In genomic region chr21:8989261-8989882, GRCh38 we compare ENCODE assay signal across 20 cellular contexts.
DNase-seq lines count a peak whose midpoint lies in the region; ATAC-seq, FAIRE-seq and TF ChIP-seq lines count a peak whose summit lies in the region.
"Had no signal": no experiment of that assay in that cellular context is flagged by ENCODE, and none has a peak within 500 bp of the region (broad histone marks: within the 10 kb centered on the region; RNA-seq: fewer than 3 reads in every experiment).

No MANE protein-coding gene starts in this region.

- H3K27ac ChIP-seq in pancreas = no peak overlapping the region
- H3K27ac ChIP-seq: C4-2B, PC-9, tibial artery had no signal

- peaks cover 0 to 17% (median 2%) of the 10 kb centered on the region in 4 donors for H3K4me1 Mint-ChIP-seq in naive thymus-derived CD8-positive, alpha-beta T cell
- peaks cover 15% of the 10 kb centered on the region for H3K4me1 Mint-ChIP-seq in stimulated activated effector memory CD8-positive, alpha-beta T cell treated with anti-CD3 and anti-CD28 coated beads, Interleukin-12 subunit alpha, Interleukin-12 subunit beta, amount 100 ng/mL, for 72 hours
- H3K4me1 Mint-ChIP-seq in stimulated activated naive B cell treated with anti-CD40 and anti-IgM and Interleukin-4, amounts not matched to agents 10 μg/mL and 1 μg/mL and 100 μg/mL, for 72 hours = no peaks in the 10 kb centered on the region
- H3K4me1 Mint-ChIP-seq: central memory CD8-positive, alpha-beta T cell; natural killer cell had no signal

- no peak for FAIRE-seq in pancreas (lab: Jason Lieb, UNC)
- FAIRE-seq: endometrium, GM12878 had no signal

- H3K27me3 Mint-ChIP-seq in naive thymus-derived CD8-positive, alpha-beta T cell = peaks cover 29 to 58% (median 44%) of the 10 kb centered on the region in 5 donors
- peaks cover 22 to 33% of the 10 kb centered on the region in 2 donors for H3K27me3 Mint-ChIP-seq in stimulated activated naive B cell treated with anti-CD40 and anti-IgM and Interleukin-4, amounts not matched to agents 10 μg/mL and 1 μg/mL and 100 μg/mL, for 72 hours

- POLR2A ChIA-PET in naive thymus-derived CD8-positive, alpha-beta T cell (lab: Charles Lee) = no interaction called here

- H3K36me3 Mint-ChIP-seq in naive thymus-derived CD8-positive, alpha-beta T cell = peaks cover 0 to 49% (median 13%) of the 10 kb centered on the region in 3 donors
- no peaks in the 10 kb centered on the region for H3K36me3 Mint-ChIP-seq in stimulated activated effector memory CD8-positive, alpha-beta T cell treated with anti-CD3 and anti-CD28 coated beads, Interleukin-12 subunit alpha, Interleukin-12 subunit beta, amount 100 ng/mL, for 72 hours
- no peaks in the 10 kb centered on the region for H3K36me3 Mint-ChIP-seq in stimulated activated naive B cell treated with anti-CD40 and anti-IgM and Interleukin-4, amounts not matched to agents 10 μg/mL and 1 μg/mL and 100 μg/mL, for 72 hours

- TF ChIP-seq CTCF in GM13977 (IDR thresholded peaks at IDR 0.05; ENCODE audit: extremely low read depth, insufficient read depth, missing control alignments) (no peak), fibroblast of villous mesenchyme (IDR thresholded peaks at IDR 0.05; ENCODE audit: insufficient read depth, low read depth, low read length) (no peak), pancreas (IDR thresholded peaks at IDR 0.05) (no peak)

- peak overlapping the region in 1 of 10 donors; percentile 14 for H3K27ac Mint-ChIP-seq in naive thymus-derived CD8-positive, alpha-beta T cell
- no peak overlapping the region for H3K27ac Mint-ChIP-seq in stimulated activated effector memory CD8-positive, alpha-beta T cell treated with anti-CD3 and anti-CD28 coated beads, Interleukin-12 subunit alpha, Interleukin-12 subunit beta, amount 100 ng/mL, for 72 hours
- H3K27ac Mint-ChIP-seq in stimulated activated naive B cell treated with anti-CD40 and anti-IgM and Interleukin-4, amounts not matched to agents 10 μg/mL and 1 μg/mL and 100 μg/mL, for 72 hours = no peak overlapping the region
- H3K27ac Mint-ChIP-seq: activated naive CD8-positive, alpha-beta T cell; natural killer cell had no signal

- H3K9me3 Mint-ChIP-seq in naive thymus-derived CD8-positive, alpha-beta T cell = peaks cover 19 to 56% (median 39%) of the 10 kb centered on the region in 9 donors
- H3K9me3 Mint-ChIP-seq in stimulated activated effector memory CD8-positive, alpha-beta T cell treated with anti-CD3 and anti-CD28 coated beads, Interleukin-12 subunit alpha, Interleukin-12 subunit beta, amount 100 ng/mL, for 72 hours = peaks cover 34% of the 10 kb centered on the region
- peaks cover 28 to 35% of the 10 kb centered on the region in 2 donors for H3K9me3 Mint-ChIP-seq in stimulated activated naive B cell treated with anti-CD40 and anti-IgM and Interleukin-4, amounts not matched to agents 10 μg/mL and 1 μg/mL and 100 μg/mL, for 72 hours

- in situ Hi-C loops in GM13977 (cut with MboI; ENCODE audit: low pct_unique_long_range_greater_than_20kb, low sequenced_read_pairs, unreplicated experiment) = no loop called here

- H3K9me3 ChIP-seq in pancreas = no peaks in the 10 kb centered on the region

- H3K4me3 ChIP-seq in fibroblast of villous mesenchyme (ENCODE audit: low read depth, low read length) (no peak overlapping the region), pancreas (no peak overlapping the region)
- H3K4me3 ChIP-seq: GM12878, PC-9, tibial artery had no signal

- peaks cover 0 to 5% (median 1%) of the 10 kb centered on the region in 4 donors for H3K27me3 ChIP-seq in pancreas

- WGBS in pancreas, 2 donors = 34 to 36% methylated on average over 8 of the region's 8 CpGs

- intact Hi-C loops in pancreas (cut with DNase I) = no loop called here

- DNase-seq in GM13977 (ENCODE audit: low spot score) (peak; percentile 42), NCI-H460 (ENCODE audit: extremely low read depth, low read depth) (peak; percentile 71), fibroblast of villous mesenchyme (ENCODE audit: low read depth) (peak; percentile 86), pancreas (no peak), NCI-H774 (lab: John Stamatoyannopoulos, UW) (no peak)
- DNase-seq in naive thymus-derived CD8-positive, alpha-beta T cell = no peak
- no peak for DNase-seq in stimulated activated effector memory CD8-positive, alpha-beta T cell treated with anti-CD3 and anti-CD28 coated beads, Interleukin-12 subunit alpha, Interleukin-12 subunit beta, amount 100 ng/mL, for 72 hours (ENCODE audit: low spot score in 2 of 2)
- no peak for DNase-seq in stimulated activated naive B cell treated with anti-CD40 and anti-IgM and Interleukin-4, amounts not matched to agents 10 μg/mL and 1 μg/mL and 100 μg/mL, for 72 hours
- DNase-seq: activated T-cell treated with anti-CD3 and anti-CD28 coated beads, Interleukin-2, amount 50 U/mL, for 1 hour; DMS79 treated with DMSO at 0.1 percent for 48 hours; kidney glomerular epithelial cell; natural killer cell; NCI-H1092 treated with DMSO at 0.1 percent for 48 hours; tibial artery had no signal

- no peak overlapping the region for H3K4me3 Mint-ChIP-seq in naive thymus-derived CD8-positive, alpha-beta T cell
- no peak overlapping the region for H3K4me3 Mint-ChIP-seq in stimulated activated effector memory CD8-positive, alpha-beta T cell treated with anti-CD3 and anti-CD28 coated beads, Interleukin-12 subunit alpha, Interleukin-12 subunit beta, amount 100 ng/mL, for 72 hours
- no peak overlapping the region for H3K4me3 Mint-ChIP-seq in stimulated activated naive B cell treated with anti-CD40 and anti-IgM and Interleukin-4, amounts not matched to agents 10 μg/mL and 1 μg/mL and 100 μg/mL, for 72 hours
- H3K4me3 Mint-ChIP-seq: activated naive CD8-positive, alpha-beta T cell; central memory CD8-positive, alpha-beta T cell; natural killer cell had no signal

- ATAC-seq in pancreas = peak in 3 of 4 donors; percentile 18 to 61 (median 52)
- no peak for ATAC-seq in naive thymus-derived CD8-positive, alpha-beta T cell
- ATAC-seq in stimulated activated effector memory CD8-positive, alpha-beta T cell treated with anti-CD3 and anti-CD28 coated beads, Interleukin-12 subunit alpha, Interleukin-12 subunit beta, amount 100 ng/mL, for 72 hours = no peak
- ATAC-seq in stimulated activated naive B cell treated with anti-CD40 and anti-IgM and Interleukin-4, amounts not matched to agents 10 μg/mL and 1 μg/mL and 100 μg/mL, for 72 hours (replicated peaks) = no peak
- ATAC-seq: GM12878 had no signal

- no peaks in the 10 kb centered on the region for H3K36me3 ChIP-seq in pancreas
- H3K36me3 ChIP-seq: tibial artery had no signal

- no peaks in the 10 kb centered on the region for H3K4me1 ChIP-seq in pancreas
- H3K4me1 ChIP-seq: tibial artery had no signal

Comparison
In these comparisons a context has a peak if more than half of its experiments do, and no peak if none do; other contexts are left out.
1. DNase-seq: peak in GM13977 (single experiment), NCI-H460 (single experiment) and fibroblast of villous mesenchyme (single experiment); none in pancreas (0 of 6), NCI-H774 (single experiment), naive thymus-derived CD8-positive, alpha-beta T cell (0 of 10), stimulated activated effector memory CD8-positive, alpha-beta T cell treated with anti-CD3 and anti-CD28 coated beads, Interleukin-12 subunit alpha, Interleukin-12 subunit beta, amount 100 ng/mL, for 72 hours (0 of 2) and stimulated activated naive B cell treated with anti-CD40 and anti-IgM and Interleukin-4, amounts not matched to agents 10 μg/mL and 1 μg/mL and 100 μg/mL, for 72 hours (single experiment).
2. ATAC-seq: peak in pancreas (3 of 4); none in naive thymus-derived CD8-positive, alpha-beta T cell (0 of 2), stimulated activated effector memory CD8-positive, alpha-beta T cell treated with anti-CD3 and anti-CD28 coated beads, Interleukin-12 subunit alpha, Interleukin-12 subunit beta, amount 100 ng/mL, for 72 hours (single experiment) and stimulated activated naive B cell treated with anti-CD40 and anti-IgM and Interleukin-4, amounts not matched to agents 10 μg/mL and 1 μg/mL and 100 μg/mL, for 72 hours (0 of 2).